14 cellular contexts compared by ENCODE assay signal in genomic region chr19:36627057-36627456, GRCh38. TPM values are rescaled to one million over a fixed set of nuclear protein-coding genes. Genes with fewer than 3 reads are reported as not detected.
DNase-seq lines count a peak whose midpoint lies in the region; ATAC-seq and TF ChIP-seq lines count a peak whose summit lies in the region.
"Had no signal": no experiment of that assay in that cellular context is flagged by ENCODE, and none has a peak within 500 bp of the region (broad histone marks: within the 10 kb centered on the region; RNA-seq: fewer than 3 reads in every experiment).

No MANE protein-coding gene starts in this region.

- H3K9me3 ChIP-seq in CD8-positive, alpha-beta memory T cell (ENCODE audit: low read length), result peaks cover 58% of the 10 kb centered on the region
- peaks cover 15 to 53% (median 20%) of the 10 kb centered on the region in 3 donors for H3K9me3 ChIP-seq in skeletal muscle tissue (ENCODE audit: control insufficient read depth in 3 of 3, low read length in 3 of 3)

- H3K27me3 Mint-ChIP-seq in CD8-positive, alpha-beta memory T cell, result no peaks in the 10 kb centered on the region
- H3K27me3 Mint-ChIP-seq in endothelial cell (ENCODE audit: unreplicated experiment) (peaks cover 1% of the 10 kb centered on the region), GM23338 (ENCODE audit: insufficient read depth, low read depth, poor library complexity) (no peaks in the 10 kb centered on the region)
- H3K27me3 Mint-ChIP-seq: CD4-positive, alpha-beta T cell had no signal

- peak overlapping the region; percentile 14 for H3K4me3 ChIP-seq in CD8-positive, alpha-beta memory T cell (ENCODE audit: low read length)
- H3K4me3 ChIP-seq in skeletal muscle tissue (ENCODE audit: low read length in 3 of 3), result peak overlapping the region in 2 of 3 donors; percentile 22 to 45
- no peak overlapping the region for H3K4me3 ChIP-seq in GM23338

- POLR2A ChIA-PET in CD8-positive, alpha-beta memory T cell (lab: Charles Lee), result no interaction called here

- no peaks in the 10 kb centered on the region for H3K9me2 ChIP-seq in GM23338 (ENCODE audit: insufficient read depth)

- peak overlapping the region in 1 of 8 donors; percentile 21 for H3K27ac Mint-ChIP-seq in CD8-positive, alpha-beta memory T cell
- H3K27ac Mint-ChIP-seq in endothelial cell (ENCODE audit: unreplicated experiment) (no peak overlapping the region), GM23338 (no peak overlapping the region)
- H3K27ac Mint-ChIP-seq: CD4-positive, alpha-beta T cell had no signal

- H2AFZ ChIP-seq in GM23338, result no peak overlapping the region

- no peak for ATAC-seq in GM23338
- ATAC-seq in GM21367 (IDR thresholded peaks at IDR 0.05; ENCODE audit: unreplicated experiment), result no peak

- H3K4me2 ChIP-seq in GM23338, result no peak overlapping the region
- H3K4me2 ChIP-seq: BLaER1 treated with 17β-estradiol and CSF1 and Interleukin-3, amounts not matched to agents 10 nM and 100 nM had no signal

- TF ChIP-seq CTCF in endothelial cell (IDR thresholded peaks at IDR 0.05; ENCODE audit: unreplicated experiment) (no peak), GM23338 (conservative IDR thresholded peaks at IDR 0.05; ENCODE audit: low read depth in 2 of 2) (no peak), GM13977 (IDR thresholded peaks at IDR 0.05; ENCODE audit: extremely low read depth, insufficient read depth, missing control alignments) (no peak)

- H3K4me1 Mint-ChIP-seq in CD8-positive, alpha-beta memory T cell, result no peaks in the 10 kb centered on the region
- no peaks in the 10 kb centered on the region for H3K4me1 Mint-ChIP-seq in endothelial cell (ENCODE audit: unreplicated experiment)
- no peaks in the 10 kb centered on the region for H3K4me1 Mint-ChIP-seq in GM23338

- H3K36me3 ChIP-seq in CD8-positive, alpha-beta memory T cell (ENCODE audit: insufficient read depth, low read length), result no peaks in the 10 kb centered on the region
- peaks cover 4 to 33% (median 5%) of the 10 kb centered on the region in 3 donors for H3K36me3 ChIP-seq in skeletal muscle tissue (ENCODE audit: control insufficient read depth in 3 of 3, insufficient read depth in 3 of 3, low read length in 3 of 3)
- peaks cover 23% of the 10 kb centered on the region for H3K36me3 ChIP-seq in GM23338 (ENCODE audit: insufficient read depth)

- H3F3A ChIP-seq in GM23338 (replicated peaks; ENCODE audit: low read depth), result no peaks in the 10 kb centered on the region

- in situ Hi-C loops in GM13977 (cut with MboI; ENCODE audit: low pct_unique_long_range_greater_than_20kb, low sequenced_read_pairs, unreplicated experiment), result no loop called here

- peaks cover 16 to 65% (median 61%) of the 10 kb centered on the region in 3 donors for H3K36me3 Mint-ChIP-seq in CD8-positive, alpha-beta memory T cell
- H3K36me3 Mint-ChIP-seq in endothelial cell (ENCODE audit: low read depth, unreplicated experiment), result peaks cover 82% of the 10 kb centered on the region
- peaks cover 70% of the 10 kb centered on the region for H3K36me3 Mint-ChIP-seq in GM23338 (ENCODE audit: low read depth)

- H3K9ac ChIP-seq in skeletal muscle tissue (ENCODE audit: low read depth in 1 of 3, low read length in 3 of 3), result no peak overlapping the region
- H3K9ac ChIP-seq: BLaER1 treated with 17β-estradiol and CSF1 and Interleukin-3, amounts not matched to agents 10 nM and 100 nM had no signal

- H3K27ac ChIP-seq in CD8-positive, alpha-beta memory T cell (ENCODE audit: low read depth, low read length), result no peak overlapping the region
- H3K27ac ChIP-seq in skeletal muscle tissue (ENCODE audit: low read depth, low read length), result no peak overlapping the region
- no peak overlapping the region for H3K27ac ChIP-seq in GM23338 (ENCODE audit: low read depth)
- H3K27ac ChIP-seq: BLaER1 treated with 17β-estradiol and CSF1 and Interleukin-3, amounts not matched to agents 10 nM and 100 nM had no signal

- peak overlapping the region in 1 of 7 donors; percentile 23 for H3K4me3 Mint-ChIP-seq in CD8-positive, alpha-beta memory T cell
- H3K4me3 Mint-ChIP-seq in endothelial cell (ENCODE audit: unreplicated experiment), result peak overlapping the region; percentile 78
- H3K4me3 Mint-ChIP-seq in GM23338, result no peak overlapping the region
- H3K4me3 Mint-ChIP-seq: CD4-positive, alpha-beta T cell had no signal

- no peaks in the 10 kb centered on the region for H3K79me2 ChIP-seq in GM23338 (replicated peaks; ENCODE audit: insufficient read depth)

- H4K20me1 ChIP-seq in GM23338 (replicated peaks; ENCODE audit: insufficient read depth), result no peaks in the 10 kb centered on the region
- H4K20me1 ChIP-seq: BLaER1 treated with 17β-estradiol and CSF1 and Interleukin-3, amounts not matched to agents 10 nM and 100 nM had no signal

- no peak for DNase-seq in CD8-positive, alpha-beta memory T cell
- DNase-seq in amniotic epithelial cell (ENCODE audit: low read depth), result peak; percentile 11
- no peak for DNase-seq in endothelial cell (ENCODE audit: low spot score)
- DNase-seq in GM23338 (ENCODE audit: low spot score), result no peak
- DNase-seq in GM13977 (ENCODE audit: low spot score), result no peak
- DNase-seq: 8988T; AML-193; CD4-positive, alpha-beta T cell; DMS79; H7 had no signal

- H3K4me1 ChIP-seq in CD8-positive, alpha-beta memory T cell (ENCODE audit: insufficient read depth, low read length), result no peaks in the 10 kb centered on the region
- H3K4me1 ChIP-seq in skeletal muscle tissue (ENCODE audit: control insufficient read depth in 3 of 3, insufficient read depth in 3 of 3, low read length in 3 of 3) (no peaks in the 10 kb centered on the region), GM23338 (ENCODE audit: insufficient read depth) (no peaks in the 10 kb centered on the region)
- H3K4me1 ChIP-seq: BLaER1 treated with 17β-estradiol and CSF1 and Interleukin-3, amounts not matched to agents 10 nM and 100 nM had no signal

- CTCF ChIA-PET in CD8-positive, alpha-beta memory T cell (lab: Charles Lee), result no interaction called here

- no peaks in the 10 kb centered on the region for H3K27me3 ChIP-seq in CD8-positive, alpha-beta memory T cell (ENCODE audit: insufficient read depth, low read length, poor library complexity, severe bottlenecking)
- H3K27me3 ChIP-seq in skeletal muscle tissue (ENCODE audit: control insufficient read depth in 3 of 3, insufficient read depth in 3 of 3, low read length in 3 of 3) (no peaks in the 10 kb centered on the region), GM23338 (ENCODE audit: insufficient read depth) (no peaks in the 10 kb centered on the region)
- H3K27me3 ChIP-seq: BLaER1 treated with 17β-estradiol and CSF1 and Interleukin-3, amounts not matched to agents 10 nM and 100 nM had no signal

- peaks cover 50 to 91% (median 89%) of the 10 kb centered on the region in 5 donors for H3K9me3 Mint-ChIP-seq in CD8-positive, alpha-beta memory T cell
- H3K9me3 Mint-ChIP-seq in endothelial cell (ENCODE audit: unreplicated experiment) (peaks cover 42% of the 10 kb centered on the region), GM23338 (peaks cover 91% of the 10 kb centered on the region)

TF ChIP-seq in GM23338, 12 proteins besides CTCF, POLR2A, EP300 and RAD21:
- TF ChIP-seq EZH2 (IDR thresholded peaks at IDR 0.05; ENCODE audit: low read depth, unreplicated experiment), result no peak
- no peak for TF ChIP-seq ETS1 (IDR thresholded peaks at IDR 0.05)
- no peak for TF ChIP-seq NANOG (IDR thresholded peaks at IDR 0.05; ENCODE audit: borderline replicate concordance)
- TF ChIP-seq ZNF114 (CRISPR knock-in tag; IDR thresholded peaks at IDR 0.05), result no peak
TF ChIP-seq in GM23338: peak in this region for 0.

RNA-seq across cellular contexts. Expression of gene ZNF382, which starts 21.9 kb away (rescaled TPM):
- total RNA-seq in CD8-positive, alpha-beta memory T cell, result 10 to 100 TPM in 1 of 2 experiments, 1 to 10 TPM in 1; 10.0 to 10.3 TPM
- 7.7 TPM for polyA plus RNA-seq in CD8-positive, alpha-beta memory T cell
- total RNA-seq in endothelial cell (ENCODE audit: unreplicated experiment), result 12.5 TPM
- total RNA-seq in skeletal muscle tissue, result 15.1 TPM
- 11.5 and 12.4 TPM in 2 replicates for total RNA-seq in GM23338 (2014; rRNA removed; shearing (Covaris generic))
- 3.2 and 3.8 TPM in 2 replicates for polyA plus RNA-seq in GM23338 (2016; fragmentation: Nextera tagmentation; extraction: Ambion mirVana)
- total RNA-seq: HT-29 had no signal

RNA-seq across cellular contexts. Expression of gene ZNF461, which starts 39.6 kb away (rescaled TPM):
- total RNA-seq in CD8-positive, alpha-beta memory T cell, result 1 to 10 TPM; 6.9 to 8.1 TPM
- polyA plus RNA-seq in CD8-positive, alpha-beta memory T cell, result 4.9 TPM
- total RNA-seq in endothelial cell (ENCODE audit: unreplicated experiment), result 9.2 TPM
- 19.8 TPM for total RNA-seq in skeletal muscle tissue
- 6.9 and 9.1 TPM in 2 replicates for total RNA-seq in GM23338 (2014; rRNA removed; shearing (Covaris generic))
- 3.0 and 3.1 TPM in 2 replicates for polyA plus RNA-seq in GM23338 (2016; fragmentation: Nextera tagmentation; extraction: Ambion mirVana)
- total RNA-seq: HT-29 had no signal

RNA-seq across cellular contexts. Expression of gene ZNF529, which starts 54.0 kb away (rescaled TPM):
- 10 to 100 TPM; 15.6 to 16.4 TPM for total RNA-seq in CD8-positive, alpha-beta memory T cell
- 8.6 TPM for polyA plus RNA-seq in CD8-positive, alpha-beta memory T cell
- total RNA-seq in endothelial cell (ENCODE audit: unreplicated experiment) (19.0 TPM), skeletal muscle tissue (16.2 TPM)
- 12.8 and 16.5 TPM in 2 replicates for total RNA-seq in GM23338 (2014; rRNA removed; shearing (Covaris generic))
- polyA plus RNA-seq in GM23338 (2016; fragmentation: Nextera tagmentation; extraction: Ambion mirVana), result 6.1 and 9.2 TPM in 2 replicates
